8 cellular contexts compared by ENCODE assay signal in the genomic region with DNA sequence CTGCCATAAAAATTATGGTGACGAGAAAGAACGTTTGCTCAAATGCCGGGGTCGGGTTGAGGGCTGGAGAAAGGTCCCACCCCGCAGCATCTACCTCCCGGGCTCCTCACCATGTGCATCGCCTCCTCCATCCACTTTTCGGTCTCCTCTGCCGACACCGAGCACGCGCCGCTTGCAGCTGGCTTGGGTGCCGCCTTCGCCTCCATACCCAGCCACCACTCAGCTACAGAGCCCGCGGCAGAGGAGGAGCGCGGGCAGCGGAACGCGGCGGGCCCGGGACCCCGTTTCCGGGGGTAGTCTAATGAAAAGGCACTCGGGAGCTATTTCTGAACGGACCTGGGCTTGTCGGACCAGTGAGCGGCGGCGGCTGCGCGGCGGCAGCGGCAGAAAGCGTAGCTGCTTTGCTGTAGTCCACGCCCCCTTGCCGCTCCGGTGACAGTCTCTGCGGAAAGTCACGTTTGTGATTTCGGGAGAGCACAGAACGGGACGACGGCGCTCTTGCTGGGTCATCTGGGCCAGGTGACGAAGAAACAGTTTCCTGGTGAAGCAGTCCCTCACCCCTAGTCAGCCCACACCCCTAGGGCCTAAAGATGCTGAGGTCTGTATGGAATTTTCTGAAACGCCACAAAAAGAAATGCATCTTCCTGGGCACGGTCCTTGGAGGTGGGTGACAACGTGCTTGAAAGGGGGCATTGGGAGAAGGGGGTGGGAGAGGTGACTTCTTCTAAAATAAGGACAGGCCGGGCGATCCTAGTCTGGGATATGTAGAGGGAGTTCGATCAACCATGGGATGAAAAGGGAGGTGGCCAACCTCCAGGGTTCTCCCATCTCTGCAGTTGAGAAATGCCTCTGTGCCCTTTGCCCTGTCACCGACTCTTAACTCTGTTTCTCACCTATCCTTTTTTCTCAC. TPM values are rescaled to one million over a fixed set of nuclear protein-coding genes. Genes with fewer than 3 reads are reported as not detected.
A peak's percentile ranks its signal among the peaks of the same experiment; 100 is the strongest.
DNase-seq lines count a peak whose midpoint lies in the region; ATAC-seq and TF ChIP-seq lines count a peak whose summit lies in the region.

Gene ADAT2, minus strand, starts transcription at position 243 of the 910 bp plus-strand sequence. Its CDS starts 37 bp downstream, at position 206.
A gene with protein sequence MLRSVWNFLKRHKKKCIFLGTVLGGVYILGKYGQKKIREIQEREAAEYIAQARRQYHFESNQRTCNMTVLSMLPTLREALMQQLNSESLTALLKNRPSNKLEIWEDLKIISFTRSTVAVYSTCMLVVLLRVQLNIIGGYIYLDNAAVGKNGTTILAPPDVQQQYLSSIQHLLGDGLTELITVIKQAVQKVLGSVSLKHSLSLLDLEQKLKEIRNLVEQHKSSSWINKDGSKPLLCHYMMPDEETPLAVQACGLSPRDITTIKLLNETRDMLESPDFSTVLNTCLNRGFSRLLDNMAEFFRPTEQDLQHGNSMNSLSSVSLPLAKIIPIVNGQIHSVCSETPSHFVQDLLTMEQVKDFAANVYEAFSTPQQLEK (plus strand): TSS at position 353 of the 910 bp plus-strand sequence. CDS start 238 bp downstream, at position 591.

- DNase-seq in ELR (ENCODE audit: low read depth) (peak; percentile 97), H7 (peak; percentile 90), RWPE2 (ENCODE audit: low spot score) (peak; percentile 92), fibroblast of peridontal ligament (ENCODE audit: extremely low read depth) (peak; percentile 91), natural killer cell (peak; percentile 89)
- peak; percentile 93 for DNase-seq in activated T-helper 2 cell treated with anti-CD3 and anti-CD28 coated beads, Interferon-gamma antibody, Interleukin-2, Interleukin-4, amounts not matched to agents 10 μg/mL and 5 μg/mL and 100 μg/mL, durations not matched to agents 14 hours and 24 hours and 36 hours (ENCODE audit: low spot score)
- DNase-seq in stimulated activated naive CD4-positive, alpha-beta T cell (lab: John Stamatoyannopoulos, UW), result peak; percentile 84 to 94 (median 90)

- H3K9ac ChIP-seq in Loucy (ENCODE audit: low read depth, low read length, poor library complexity, severe bottlenecking), result peak within 1 kb of the TSS; percentile 82

- no peaks in the 10 kb centered on the region for H3K27me3 Mint-ChIP-seq in activated T-helper 2 cell treated with anti-CD3 and anti-CD28 coated beads, Interferon-gamma antibody, Interleukin-2, Interleukin-4, amounts not matched to agents 10 μg/mL and 5 μg/mL and 100 μg/mL, durations not matched to agents 14 hours and 24 hours and 36 hours (ENCODE audit: low read depth)
- no peaks in the 10 kb centered on the region for H3K27me3 Mint-ChIP-seq in natural killer cell (ENCODE audit: low read depth in 2 of 2)

- no peaks in the 10 kb centered on the region for H3K9me3 Mint-ChIP-seq in activated T-helper 2 cell treated with anti-CD3 and anti-CD28 coated beads, Interferon-gamma antibody, Interleukin-2, Interleukin-4, amounts not matched to agents 10 μg/mL and 5 μg/mL and 100 μg/mL, durations not matched to agents 14 hours and 24 hours and 36 hours
- no peaks in the 10 kb centered on the region for H3K9me3 Mint-ChIP-seq in natural killer cell

- peaks cover 69% of the 10 kb centered on the region for H3K79me2 ChIP-seq in Loucy (ENCODE audit: insufficient read depth, low read length)

- H3K4me3 ChIP-seq in H7 (ENCODE audit: insufficient read depth, low read depth, low read length), result peak within 1 kb of the TSS; percentile 79
- peak within 1 kb of the TSS; percentile 98 for H3K4me3 ChIP-seq in Loucy (ENCODE audit: low read length, poor library complexity, severe bottlenecking)
- peak within 1 kb of the TSS; percentile 52 for H3K4me3 ChIP-seq in RWPE2 (ENCODE audit: severe bottlenecking)

- H3K27ac ChIP-seq in RWPE2 (ENCODE audit: poor library complexity, severe bottlenecking), result peak within 1 kb of the TSS; percentile 58

- peaks cover 24% of the 10 kb centered on the region for H3K36me3 Mint-ChIP-seq in activated T-helper 2 cell treated with anti-CD3 and anti-CD28 coated beads, Interferon-gamma antibody, Interleukin-2, Interleukin-4, amounts not matched to agents 10 μg/mL and 5 μg/mL and 100 μg/mL, durations not matched to agents 14 hours and 24 hours and 36 hours (ENCODE audit: low read depth)
- no peaks in the 10 kb centered on the region for H3K36me3 Mint-ChIP-seq in natural killer cell

- no peaks in the 10 kb centered on the region for H3K9me2 ChIP-seq in Loucy (replicated peaks; ENCODE audit: low read depth, low read length)

- peaks cover 13% of the 10 kb centered on the region; the same call in 1 of the 2 replicates for H3F3A ChIP-seq in Loucy (ENCODE audit: low read depth)

- H3K4me1 ChIP-seq in Loucy (ENCODE audit: insufficient read depth, low read length, poor library complexity, severe bottlenecking), result peaks cover 44% of the 10 kb centered on the region
- H3K4me1 ChIP-seq in RWPE2 (ENCODE audit: insufficient read depth, poor library complexity, severe bottlenecking), result peaks cover 11% of the 10 kb centered on the region

- TF ChIP-seq CTCF in Loucy (conservative IDR thresholded peaks at IDR 0.05; ENCODE audit: low read length) (no peak), RWPE2 (IDR thresholded peaks at IDR 0.05; ENCODE audit: poor library complexity, severe bottlenecking) (no peak), natural killer cell (IDR thresholded peaks at IDR 0.05) (no peak)

- H3K9me3 ChIP-seq in Loucy (ENCODE audit: insufficient read depth, low read depth, low read length) (no peaks in the 10 kb centered on the region), RWPE2 (ENCODE audit: severe bottlenecking) (no peaks in the 10 kb centered on the region)

- peak within 1 kb of the TSS; percentile 94 for H3K4me3 Mint-ChIP-seq in activated T-helper 2 cell treated with anti-CD3 and anti-CD28 coated beads, Interferon-gamma antibody, Interleukin-2, Interleukin-4, amounts not matched to agents 10 μg/mL and 5 μg/mL and 100 μg/mL, durations not matched to agents 14 hours and 24 hours and 36 hours (ENCODE audit: low read depth)
- peak within 1 kb of the TSS; percentile 99 for H3K4me3 Mint-ChIP-seq in natural killer cell

- H3K36me3 ChIP-seq in H7 (replicated peaks; ENCODE audit: control insufficient read depth, insufficient read depth, low read length) (no peaks in the 10 kb centered on the region), Loucy (ENCODE audit: insufficient read depth, low read length) (no peaks in the 10 kb centered on the region), RWPE2 (ENCODE audit: low read depth) (peaks cover 8% of the 10 kb centered on the region; the same call in 1 of the 2 replicates)

- ATAC-seq in RWPE2 (ENCODE audit: low read depth), result peak; percentile 97
- ATAC-seq in natural killer cell, result peak; percentile 93 to 97 (median 96)

- peak within 1 kb of the TSS; percentile 93 for H3K4me2 ChIP-seq in Loucy (ENCODE audit: low read depth, low read length, poor library complexity, severe bottlenecking)

- H3K27ac Mint-ChIP-seq in activated T-helper 2 cell treated with anti-CD3 and anti-CD28 coated beads, Interferon-gamma antibody, Interleukin-2, Interleukin-4, amounts not matched to agents 10 μg/mL and 5 μg/mL and 100 μg/mL, durations not matched to agents 14 hours and 24 hours and 36 hours, result peak within 1 kb of the TSS; percentile 97
- H3K27ac Mint-ChIP-seq in natural killer cell, result peak within 1 kb of the TSS; percentile 91 to 96

- H3K4me1 Mint-ChIP-seq in activated T-helper 2 cell treated with anti-CD3 and anti-CD28 coated beads, Interferon-gamma antibody, Interleukin-2, Interleukin-4, amounts not matched to agents 10 μg/mL and 5 μg/mL and 100 μg/mL, durations not matched to agents 14 hours and 24 hours and 36 hours (ENCODE audit: low read depth), result peaks cover 36% of the 10 kb centered on the region
- peaks cover 32 to 42% of the 10 kb centered on the region in 2 donors for H3K4me1 Mint-ChIP-seq in natural killer cell

- H2AFZ ChIP-seq in Loucy (ENCODE audit: low read length), result peak within 1 kb of the TSS; percentile 97

- H3K27me3 ChIP-seq in H7 (ENCODE audit: control insufficient read depth, insufficient read depth, low read length) (no peaks in the 10 kb centered on the region), Loucy (ENCODE audit: insufficient read depth, low read length, poor library complexity, severe bottlenecking) (no peaks in the 10 kb centered on the region), RWPE2 (ENCODE audit: insufficient read depth, poor library complexity, severe bottlenecking) (no peaks in the 10 kb centered on the region)

- intact Hi-C loops in activated T-helper 2 cell treated with anti-CD3 and anti-CD28 coated beads, Interferon-gamma antibody, Interleukin-2, Interleukin-4, amounts not matched to agents 10 μg/mL and 5 μg/mL and 100 μg/mL, durations not matched to agents 14 hours and 24 hours and 36 hours (cut with micrococcal nuclease), result loop anchor here (1.0 to 10.0 kb wide), 6 partner anchors 9 to 645 kb away; partner anchors contain the start of genes FUCA2, HIVEP2, LTV1 and SF3B5
- intact Hi-C loops in natural killer cell (cut with micrococcal nuclease), result loop anchor here (1.0 to 5.0 kb wide), 4 partner anchors 53 to 1304 kb away; partner anchors contain the start of genes FUCA2, LTV1, NMBR and VTA1

- H4K20me1 ChIP-seq in Loucy (ENCODE audit: insufficient read depth, low read length, poor library complexity, severe bottlenecking), result no peaks in the 10 kb centered on the region

RNA-seq across cellular contexts. Expression of gene ADAT2, which starts in this region (rescaled TPM):
- total RNA-seq in H7 (2014; rRNA removed; shearing (Covaris generic)), result 3.8 and 9.1 TPM in 2 replicates
- 35.7 and 37.6 TPM in 2 replicates for total RNA-seq in activated T-helper 2 cell treated with anti-CD3 and anti-CD28 coated beads, Interferon-gamma antibody, Interleukin-2, Interleukin-4, amounts not matched to agents 10 μg/mL and 5 μg/mL and 100 μg/mL, durations not matched to agents 14 hours and 24 hours and 36 hours
- total RNA-seq in natural killer cell, result 10 to 100 TPM; 17.4 to 19.4 (median 19.1) TPM

RNA-seq across cellular contexts. Expression of the second gene that starts in this region (rescaled TPM):
- 21.9 and 24.9 TPM in 2 replicates for total RNA-seq in H7 (2014; rRNA removed; shearing (Covaris generic))
- total RNA-seq in activated T-helper 2 cell treated with anti-CD3 and anti-CD28 coated beads, Interferon-gamma antibody, Interleukin-2, Interleukin-4, amounts not matched to agents 10 μg/mL and 5 μg/mL and 100 μg/mL, durations not matched to agents 14 hours and 24 hours and 36 hours, result 21.4 and 23.6 TPM in 2 replicates
- total RNA-seq in natural killer cell, result 10 to 100 TPM; 10.2 to 16.0 (median 14.2) TPM

Comparison
In these comparisons a context has a peak if more than half of its experiments do, and no peak if none do; other contexts are left out.
1. Peak in every context shown above with its lines: DNase-seq, ATAC-seq, H3K4me3 ChIP-seq and H3K27ac ChIP-seq.